ENCODE assay signal across 12 cellular contexts in the genomic region with DNA sequence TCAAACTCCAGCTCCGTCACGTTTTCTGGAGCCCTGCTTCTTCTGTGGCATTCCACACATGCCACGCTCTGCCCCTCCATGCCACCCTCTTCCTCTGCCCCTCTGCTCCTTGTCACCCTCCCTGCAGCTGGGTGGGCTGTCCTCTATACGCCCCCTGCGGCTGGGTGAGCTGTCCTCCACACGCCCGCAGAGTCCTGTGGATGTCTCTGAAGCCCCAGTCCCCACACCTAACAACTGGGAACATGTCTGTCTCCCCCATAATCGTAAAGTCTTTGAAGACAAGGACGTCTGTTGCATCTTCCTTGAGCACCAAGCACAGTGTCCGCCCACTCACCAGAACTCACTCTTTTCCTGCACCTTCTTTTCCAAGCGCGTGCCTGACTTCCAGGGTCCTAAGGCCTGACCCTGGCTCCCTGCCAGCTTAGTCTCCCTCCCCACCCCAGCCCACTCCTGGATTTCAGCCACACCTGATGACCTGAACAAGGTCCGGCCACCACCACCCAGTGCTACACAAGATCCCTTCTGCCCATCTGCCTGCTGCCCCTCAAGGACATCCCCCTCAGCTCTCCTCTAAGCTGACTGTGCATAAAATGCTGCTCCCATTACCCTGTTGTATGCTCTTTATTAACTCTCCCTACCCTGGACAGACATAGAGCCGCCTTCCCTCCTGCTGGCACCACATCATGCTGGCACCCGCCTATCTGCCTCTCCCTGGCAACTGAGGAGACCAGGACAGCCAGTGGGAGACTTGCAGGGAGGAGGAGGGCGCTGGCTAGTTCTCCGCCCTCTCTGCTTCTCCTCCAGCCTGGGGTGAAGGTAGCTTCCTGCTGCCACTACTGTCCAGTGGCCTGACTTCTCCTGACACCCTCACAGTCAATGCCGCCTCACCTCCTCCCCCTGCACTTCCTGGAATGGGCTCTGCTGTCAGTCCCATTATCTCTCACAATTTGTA. TPM values are rescaled to one million over a fixed set of nuclear protein-coding genes. Genes with fewer than 3 reads are reported as not detected.
DNase-seq lines count a peak whose midpoint lies in the region; ATAC-seq and TF ChIP-seq lines count a peak whose summit lies in the region.
"Had no signal": no experiment of that assay in that cellular context is flagged by ENCODE, and none has a peak within 500 bp of the region (broad histone marks: within the 10 kb centered on the region; RNA-seq: fewer than 3 reads in every experiment).

No MANE protein-coding gene starts in this region.

- in situ Hi-C loops in GM18951 (cut with MboI; ENCODE audit: low sequenced_read_pairs, unreplicated experiment) = no loop called here

- H3K27me3 ChIP-seq in right cardiac atrium (ENCODE audit: control insufficient read depth, insufficient read depth) = no peaks in the 10 kb centered on the region
- H3K27me3 ChIP-seq: Peyer's patch, right lobe of liver had no signal

- H3K4me3 ChIP-seq in right cardiac atrium (ENCODE audit: low read length) = no peak overlapping the region
- H3K4me3 ChIP-seq: Peyer's patch, right lobe of liver had no signal

- 66% methylated on average over 18 of the region's 18 CpGs for WGBS in right cardiac atrium

- no peak overlapping the region for H3K27ac ChIP-seq in right cardiac atrium (ENCODE audit: low read length)
- H3K27ac ChIP-seq: Peyer's patch, right lobe of liver had no signal

- ATAC-seq in right cardiac atrium = peak; percentile 81 to 95
- ATAC-seq in GM21528 (IDR thresholded peaks at IDR 0.05; ENCODE audit: low FRiP score, unreplicated experiment) = no peak
- ATAC-seq in HG02885 (IDR thresholded peaks at IDR 0.05; ENCODE audit: poor library complexity, unreplicated experiment) = no peak

- DNase-seq in A172 (ENCODE audit: low spot score) (peak; percentile 38), SHP77 treated with DMSO at 0.1 percent for 48 hours (lab: John Stamatoyannopoulos, UW) (peak; percentile 66), right cardiac atrium (peak in 2 of 3 donors; percentile 65 to 72), NCI-H1105 treated with DMSO at 0.1 percent for 48 hours (lab: John Stamatoyannopoulos, UW) (no peak), UCSD-AML1 (lab: John Stamatoyannopoulos, UW; ENCODE audit: unreplicated experiment) (no peak)
- DNase-seq: AML-193, right lobe of liver had no signal

- intact Hi-C loops in right cardiac atrium (cut with DNase I) = loop anchor here in 1 of 4 donors (10.0 kb wide), 1 partner anchor 76 kb away; no protein-coding TSS in a partner anchor

- peak; percentile 13 for TF ChIP-seq POLR2A in GM18951 (IDR thresholded peaks at IDR 0.05; ENCODE audit: extremely low read depth, insufficient read depth, insufficient read length)

- H3K9me3 ChIP-seq in right cardiac atrium (ENCODE audit: control insufficient read depth, low read length) = no peaks in the 10 kb centered on the region
- H3K9me3 ChIP-seq: Peyer's patch, right lobe of liver had no signal

- H3K4me1 ChIP-seq in right cardiac atrium (ENCODE audit: control insufficient read depth, insufficient read depth, low read length) = no peaks in the 10 kb centered on the region
- H3K4me1 ChIP-seq: Peyer's patch, right lobe of liver had no signal

RNA-seq across cellular contexts. Expression of gene PRR18, which starts 10.7 kb away (rescaled TPM):
- total RNA-seq in A172 (2014; rRNA removed; shearing (Covaris generic)) = 0.14 and 0.24 TPM in 2 replicates
- total RNA-seq in right cardiac atrium = not detected
- polyA plus RNA-seq in right cardiac atrium = 0.02 TPM
- total RNA-seq: mucosa of gallbladder, Peyer's patch had no signal

RNA-seq across cellular contexts. Expression of gene SFT2D1, which starts 23.4 kb away (rescaled TPM):
- total RNA-seq in A172 (2014; rRNA removed; shearing (Covaris generic)) = 41.8 and 60.3 TPM in 2 replicates
- 10 to 100 TPM; 23.6 to 25.2 (median 24.3) TPM for total RNA-seq in right cardiac atrium
- polyA plus RNA-seq in right cardiac atrium = 45.8 TPM

Comparison
In these comparisons a context has a peak if more than half of its experiments do, and no peak if none do; other contexts are left out.
1. DNase-seq: peak in A172 (single experiment), SHP77 treated with DMSO at 0.1 percent for 48 hours (single experiment) and right cardiac atrium (2 of 3); none in NCI-H1105 treated with DMSO at 0.1 percent for 48 hours (single experiment) and UCSD-AML1 (single experiment).
2. ATAC-seq: peak in right cardiac atrium (2 of 2); none in GM21528 (single experiment) and HG02885 (single experiment).